ENCODE assay signal across 8 cellular contexts in the genomic region with DNA sequence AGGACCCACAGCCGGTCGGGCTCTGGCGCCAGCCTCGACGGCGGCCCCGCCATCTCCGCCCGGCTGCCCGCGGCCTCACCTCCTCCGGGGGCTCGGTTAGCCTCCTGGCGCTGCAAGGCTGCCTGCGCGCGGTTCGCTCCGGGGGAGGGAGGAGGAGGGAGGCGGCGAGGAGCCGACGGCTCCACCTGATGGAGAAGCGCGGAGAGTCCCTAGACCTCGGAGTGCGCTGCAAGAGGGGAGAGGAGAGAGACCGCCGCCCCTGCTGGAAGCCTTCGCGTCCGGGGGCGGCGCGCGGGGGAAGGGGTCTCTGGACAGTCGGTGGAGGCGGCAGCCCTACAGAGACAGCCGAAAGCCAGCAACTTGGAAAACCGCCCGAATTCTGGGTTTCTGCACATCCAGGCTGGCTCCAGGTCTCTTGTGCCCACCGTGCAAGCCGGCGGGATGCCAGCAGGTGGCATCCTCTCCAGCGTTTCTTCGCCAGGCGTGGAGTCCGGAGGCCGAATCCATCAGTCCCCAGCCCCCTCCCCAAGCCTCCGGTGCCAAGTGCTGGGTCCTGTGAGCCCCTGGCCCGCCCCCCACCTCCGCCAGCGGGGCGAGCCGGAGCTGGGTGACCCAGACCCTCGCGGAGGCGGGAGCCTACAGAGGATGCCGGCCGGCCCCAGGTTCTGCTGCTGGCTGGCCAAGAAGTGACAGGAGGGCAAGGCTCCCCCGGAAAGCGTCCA. TPM values are rescaled to one million over a fixed set of nuclear protein-coding genes. Genes with fewer than 3 reads are reported as not detected.
DNase-seq lines count a peak whose midpoint lies in the region; ATAC-seq and TF ChIP-seq lines count a peak whose summit lies in the region.

No MANE protein-coding gene starts in this region.

- no peak overlapping the region; the same call in 1 of the 2 replicates for H3K4me3 Mint-ChIP-seq in HFFc6

- peak; percentile 65 for TF ChIP-seq CTCF in BE2C (IDR thresholded peaks at IDR 0.05; ENCODE audit: low read depth, low read length)
- TF ChIP-seq CTCF in HFFc6 (IDR thresholded peaks at IDR 0.05), result peak; percentile 74
- peak; percentile 23 for TF ChIP-seq CTCF in left ventricle myocardium inferior (IDR thresholded peaks at IDR 0.05; ENCODE audit: borderline replicate concordance)

- no peaks in the 10 kb centered on the region; the same call in 1 of the 2 replicates for H3K27me3 Mint-ChIP-seq in HFFc6 (ENCODE audit: insufficient read depth)

- ATAC-seq in HG02798 (IDR thresholded peaks at IDR 0.05; ENCODE audit: poor library complexity, unreplicated experiment), result no peak

- H3K4me1 Mint-ChIP-seq in HFFc6 (ENCODE audit: low read depth), result peaks cover 33% of the 10 kb centered on the region

- no peaks in the 10 kb centered on the region for H3K36me3 Mint-ChIP-seq in HFFc6 (ENCODE audit: low read depth)

- H3K27ac Mint-ChIP-seq in HFFc6, result no peak overlapping the region; the same call in 1 of the 2 replicates

- DNase-seq in BE2C (peak; percentile 75), HFFc6 (peak; percentile 44), SK-N-DZ (ENCODE audit: low spot score) (peak; percentile 28), left ventricle myocardium inferior (no peak), globus pallidus (ENCODE audit: low spot score) (no peak)
- DNase-seq in stimulated activated CD8-positive, alpha-beta memory T cell treated with anti-CD3 and anti-CD28 coated beads, Interleukin-4, amount 100 ng/mL, for 48 hours, result peak; percentile 29
- no peak for DNase-seq in effector CD4-positive, alpha-beta T cell

- H3K4me3 ChIP-seq in BE2C (ENCODE audit: low read depth, low read length), result peak overlapping the region; percentile 53
- H3K4me3 ChIP-seq in left ventricle myocardium inferior, result peak overlapping the region; percentile 48

- H3K27me3 ChIP-seq in BE2C, result peaks cover 50% of the 10 kb centered on the region
- peaks cover 99% of the 10 kb centered on the region for H3K27me3 ChIP-seq in left ventricle myocardium inferior (ENCODE audit: low read depth)

- H3K9me3 Mint-ChIP-seq in HFFc6, result no peaks in the 10 kb centered on the region

- no peak overlapping the region for H3K27ac ChIP-seq in left ventricle myocardium inferior (replicated peaks)

- H3K9me3 ChIP-seq in BE2C, result no peaks in the 10 kb centered on the region
- no peaks in the 10 kb centered on the region for H3K9me3 ChIP-seq in left ventricle myocardium inferior (replicated peaks)

- H3K36me3 ChIP-seq in BE2C, result no peaks in the 10 kb centered on the region
- H3K36me3 ChIP-seq in left ventricle myocardium inferior, result no peaks in the 10 kb centered on the region

- H3K4me1 ChIP-seq in BE2C (no peaks in the 10 kb centered on the region), left ventricle myocardium inferior (peaks cover 22% of the 10 kb centered on the region)

- intact Hi-C loops in left ventricle myocardium inferior (cut with micrococcal nuclease), result no loop called here

RNA-seq across cellular contexts. Expression of a gene that starts 2.9 kb away (rescaled TPM):
- polyA plus RNA-seq in BE2C (2012; ENCODE audit: insufficient read depth, insufficient read length, low read depth), result not detected
- total RNA-seq in HFFc6 (2021; fragmentation: NEBNext Ultra II Directional; extraction: Animal tissue kit (Norgen Biotek cat#: 25700)), result 10 to 100 TPM; 22.2 to 38.2 (median 33.2) TPM
- polyA plus RNA-seq in SK-N-DZ (2014; cell fraction: cytosol; rRNA removed), result not detected in 2 replicates
- polyA plus RNA-seq in SK-N-DZ (2014; cell fraction: nucleus; rRNA removed), result not detected in 2 replicates
- 0.74 TPM for total RNA-seq in left ventricle myocardium inferior

Comparison
In these comparisons a context has a peak if more than half of its experiments do, and no peak if none do; other contexts are left out.
1. DNase-seq: peak in BE2C (single experiment), HFFc6 (single experiment), SK-N-DZ (single experiment) and stimulated activated CD8-positive, alpha-beta memory T cell treated with anti-CD3 and anti-CD28 coated beads, Interleukin-4, amount 100 ng/mL, for 48 hours (single experiment); none in left ventricle myocardium inferior (single experiment), globus pallidus (single experiment) and effector CD4-positive, alpha-beta T cell (single experiment).
2. CTCF ChIP-seq: peak in every context shown above with its lines; median percentile 74 in HFFc6; 65 in BE2C; 23 in left ventricle myocardium inferior.
3. RNA of a gene that starts 2.9 kb away (total RNA-seq): 22.2 to 38.2 TPM in HFFc6; 0.74 TPM in left ventricle myocardium inferior (single experiment); every median in the first group is over 10 times any median in the second.